ENCODE assay signal across 1 cellular context in the genomic region with DNA sequence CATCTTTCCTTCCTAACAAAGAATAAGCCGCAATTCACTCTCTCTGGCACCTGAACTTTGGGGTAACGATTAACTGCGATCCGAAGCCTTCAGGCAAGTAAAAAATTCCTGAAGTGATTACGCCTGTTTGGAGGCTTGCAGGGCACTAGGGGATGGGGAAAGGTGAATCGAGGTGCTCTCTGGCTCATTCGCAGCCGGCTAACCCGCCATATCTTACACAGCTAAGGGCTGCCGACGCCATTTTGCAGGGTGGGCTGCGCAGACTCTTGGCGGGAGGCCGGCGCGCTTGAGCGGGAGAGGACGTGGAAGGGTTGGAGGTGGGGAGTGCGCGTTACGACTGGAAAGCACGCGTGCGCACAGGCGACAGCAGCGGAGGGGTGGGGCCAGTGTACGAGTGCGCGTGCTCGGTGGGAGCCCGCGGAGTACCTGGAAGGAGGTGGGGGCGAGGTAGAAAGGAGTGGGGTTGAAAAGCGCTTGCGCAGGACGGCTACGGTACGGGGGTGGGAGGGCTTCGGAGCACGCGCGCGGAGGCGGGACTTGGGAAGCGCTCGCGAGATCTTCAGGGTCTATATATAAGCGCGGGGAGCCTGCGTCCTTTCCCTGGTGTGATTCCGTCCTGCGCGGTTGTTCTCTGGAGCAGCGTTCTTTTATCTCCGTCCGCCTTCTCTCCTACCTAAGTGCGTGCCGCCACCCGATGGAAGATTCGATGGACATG.
TF ChIP-seq lines count a peak whose summit lies in the region.

A gene with protein sequence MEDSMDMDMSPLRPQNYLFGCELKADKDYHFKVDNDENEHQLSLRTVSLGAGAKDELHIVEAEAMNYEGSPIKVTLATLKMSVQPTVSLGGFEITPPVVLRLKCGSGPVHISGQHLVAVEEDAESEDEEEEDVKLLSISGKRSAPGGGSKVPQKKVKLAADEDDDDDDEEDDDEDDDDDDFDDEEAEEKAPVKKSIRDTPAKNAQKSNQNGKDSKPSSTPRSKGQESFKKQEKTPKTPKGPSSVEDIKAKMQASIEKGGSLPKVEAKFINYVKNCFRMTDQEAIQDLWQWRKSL (plus strand): TSS at position 595 of the 715 bp plus-strand sequence. CDS start 100 bp downstream, at position 695.

TF ChIP-seq in K562, 482 proteins besides CTCF, POLR2A, EP300 and RAD21 (continued from another document and continues in another):
- TF ChIP-seq, protein P1, sequence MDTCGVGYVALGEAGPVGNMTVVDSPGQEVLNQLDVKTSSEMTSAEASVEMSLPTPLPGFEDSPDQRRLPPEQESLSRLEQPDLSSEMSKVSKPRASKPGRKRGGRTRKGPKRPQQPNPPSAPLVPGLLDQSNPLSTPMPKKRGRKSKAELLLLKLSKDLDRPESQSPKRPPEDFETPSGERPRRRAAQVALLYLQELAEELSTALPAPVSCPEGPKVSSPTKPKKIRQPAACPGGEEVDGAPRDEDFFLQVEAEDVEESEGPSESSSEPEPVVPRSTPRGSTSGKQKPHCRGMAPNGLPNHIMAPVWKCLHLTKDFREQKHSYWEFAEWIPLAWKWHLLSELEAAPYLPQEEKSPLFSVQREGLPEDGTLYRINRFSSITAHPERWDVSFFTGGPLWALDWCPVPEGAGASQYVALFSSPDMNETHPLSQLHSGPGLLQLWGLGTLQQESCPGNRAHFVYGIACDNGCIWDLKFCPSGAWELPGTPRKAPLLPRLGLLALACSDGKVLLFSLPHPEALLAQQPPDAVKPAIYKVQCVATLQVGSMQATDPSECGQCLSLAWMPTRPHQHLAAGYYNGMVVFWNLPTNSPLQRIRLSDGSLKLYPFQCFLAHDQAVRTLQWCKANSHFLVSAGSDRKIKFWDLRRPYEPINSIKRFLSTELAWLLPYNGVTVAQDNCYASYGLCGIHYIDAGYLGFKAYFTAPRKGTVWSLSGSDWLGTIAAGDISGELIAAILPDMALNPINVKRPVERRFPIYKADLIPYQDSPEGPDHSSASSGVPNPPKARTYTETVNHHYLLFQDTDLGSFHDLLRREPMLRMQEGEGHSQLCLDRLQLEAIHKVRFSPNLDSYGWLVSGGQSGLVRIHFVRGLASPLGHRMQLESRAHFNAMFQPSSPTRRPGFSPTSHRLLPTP (IDR thresholded peaks at IDR 0.05; ENCODE audit: borderline replicate concordance, extremely low read depth, insufficient read length): no peak
- TF ChIP-seq, protein P2, sequence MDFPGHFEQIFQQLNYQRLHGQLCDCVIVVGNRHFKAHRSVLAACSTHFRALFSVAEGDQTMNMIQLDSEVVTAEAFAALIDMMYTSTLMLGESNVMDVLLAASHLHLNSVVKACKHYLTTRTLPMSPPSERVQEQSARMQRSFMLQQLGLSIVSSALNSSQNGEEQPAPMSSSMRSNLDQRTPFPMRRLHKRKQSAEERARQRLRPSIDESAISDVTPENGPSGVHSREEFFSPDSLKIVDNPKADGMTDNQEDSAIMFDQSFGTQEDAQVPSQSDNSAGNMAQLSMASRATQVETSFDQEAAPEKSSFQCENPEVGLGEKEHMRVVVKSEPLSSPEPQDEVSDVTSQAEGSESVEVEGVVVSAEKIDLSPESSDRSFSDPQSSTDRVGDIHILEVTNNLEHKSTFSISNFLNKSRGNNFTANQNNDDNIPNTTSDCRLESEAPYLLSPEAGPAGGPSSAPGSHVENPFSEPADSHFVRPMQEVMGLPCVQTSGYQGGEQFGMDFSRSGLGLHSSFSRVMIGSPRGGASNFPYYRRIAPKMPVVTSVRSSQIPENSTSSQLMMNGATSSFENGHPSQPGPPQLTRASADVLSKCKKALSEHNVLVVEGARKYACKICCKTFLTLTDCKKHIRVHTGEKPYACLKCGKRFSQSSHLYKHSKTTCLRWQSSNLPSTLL (IDR thresholded peaks at IDR 0.05): no peak
- TF ChIP-seq MED1 (CRISPR knock-in tag; IDR thresholded peaks at IDR 0.05; ENCODE audit: borderline replicate concordance): no peak
- no peak for TF ChIP-seq CBFA2T3 (IDR thresholded peaks at IDR 0.05)
- TF ChIP-seq, protein P3, sequence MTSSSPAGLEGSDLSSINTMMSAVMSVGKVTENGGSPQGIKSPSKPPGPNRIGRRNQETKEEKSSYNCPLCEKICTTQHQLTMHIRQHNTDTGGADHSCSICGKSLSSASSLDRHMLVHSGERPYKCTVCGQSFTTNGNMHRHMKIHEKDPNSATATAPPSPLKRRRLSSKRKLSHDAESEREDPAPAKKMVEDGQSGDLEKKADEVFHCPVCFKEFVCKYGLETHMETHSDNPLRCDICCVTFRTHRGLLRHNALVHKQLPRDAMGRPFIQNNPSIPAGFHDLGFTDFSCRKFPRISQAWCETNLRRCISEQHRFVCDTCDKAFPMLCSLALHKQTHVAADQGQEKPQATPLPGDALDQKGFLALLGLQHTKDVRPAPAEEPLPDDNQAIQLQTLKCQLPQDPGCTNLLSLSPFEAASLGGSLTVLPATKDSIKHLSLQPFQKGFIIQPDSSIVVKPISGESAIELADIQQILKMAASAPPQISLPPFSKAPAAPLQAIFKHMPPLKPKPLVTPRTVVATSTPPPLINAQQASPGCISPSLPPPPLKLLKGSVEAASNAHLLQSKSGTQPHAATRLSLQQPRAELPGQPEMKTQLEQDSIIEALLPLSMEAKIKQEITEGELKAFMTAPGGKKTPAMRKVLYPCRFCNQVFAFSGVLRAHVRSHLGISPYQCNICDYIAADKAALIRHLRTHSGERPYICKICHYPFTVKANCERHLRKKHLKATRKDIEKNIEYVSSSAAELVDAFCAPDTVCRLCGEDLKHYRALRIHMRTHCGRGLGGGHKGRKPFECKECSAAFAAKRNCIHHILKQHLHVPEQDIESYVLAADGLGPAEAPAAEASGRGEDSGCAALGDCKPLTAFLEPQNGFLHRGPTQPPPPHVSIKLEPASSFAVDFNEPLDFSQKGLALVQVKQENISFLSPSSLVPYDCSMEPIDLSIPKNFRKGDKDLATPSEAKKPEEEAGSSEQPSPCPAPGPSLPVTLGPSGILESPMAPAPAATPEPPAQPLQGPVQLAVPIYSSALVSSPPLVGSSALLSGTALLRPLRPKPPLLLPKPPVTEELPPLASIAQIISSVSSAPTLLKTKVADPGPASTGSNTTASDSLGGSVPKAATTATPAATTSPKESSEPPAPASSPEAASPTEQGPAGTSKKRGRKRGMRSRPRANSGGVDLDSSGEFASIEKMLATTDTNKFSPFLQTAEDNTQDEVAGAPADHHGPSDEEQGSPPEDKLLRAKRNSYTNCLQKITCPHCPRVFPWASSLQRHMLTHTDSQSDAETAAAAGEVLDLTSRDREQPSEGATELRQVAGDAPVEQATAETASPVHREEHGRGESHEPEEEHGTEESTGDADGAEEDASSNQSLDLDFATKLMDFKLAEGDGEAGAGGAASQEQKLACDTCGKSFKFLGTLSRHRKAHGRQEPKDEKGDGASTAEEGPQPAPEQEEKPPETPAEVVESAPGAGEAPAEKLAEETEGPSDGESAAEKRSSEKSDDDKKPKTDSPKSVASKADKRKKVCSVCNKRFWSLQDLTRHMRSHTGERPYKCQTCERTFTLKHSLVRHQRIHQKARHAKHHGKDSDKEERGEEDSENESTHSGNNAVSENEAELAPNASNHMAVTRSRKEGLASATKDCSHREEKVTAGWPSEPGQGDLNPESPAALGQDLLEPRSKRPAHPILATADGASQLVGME (CRISPR knock-in tag; IDR thresholded peaks at IDR 0.05): 0 out of 2 replicates have a peak, but pooled peaks have one; percentile 18
- TF ChIP-seq, protein P4, sequence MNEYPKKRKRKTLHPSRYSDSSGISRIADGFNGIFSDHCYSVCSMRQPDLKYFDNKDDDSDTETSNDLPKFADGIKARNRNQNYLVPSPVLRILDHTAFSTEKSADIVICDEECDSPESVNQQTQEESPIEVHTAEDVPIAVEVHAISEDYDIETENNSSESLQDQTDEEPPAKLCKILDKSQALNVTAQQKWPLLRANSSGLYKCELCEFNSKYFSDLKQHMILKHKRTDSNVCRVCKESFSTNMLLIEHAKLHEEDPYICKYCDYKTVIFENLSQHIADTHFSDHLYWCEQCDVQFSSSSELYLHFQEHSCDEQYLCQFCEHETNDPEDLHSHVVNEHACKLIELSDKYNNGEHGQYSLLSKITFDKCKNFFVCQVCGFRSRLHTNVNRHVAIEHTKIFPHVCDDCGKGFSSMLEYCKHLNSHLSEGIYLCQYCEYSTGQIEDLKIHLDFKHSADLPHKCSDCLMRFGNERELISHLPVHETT (CRISPR knock-in tag; conservative IDR thresholded peaks at IDR 0.05 in 1 of 2, IDR thresholded peaks at IDR 0.05 in 1 of 2): 0 out of 4 replicates have a peak, but pooled peaks of 1 of the 2 experiments have one; percentile 29
- peak; percentile 17 for TF ChIP-seq FIP1L1 (IDR thresholded peaks at IDR 0.05; ENCODE audit: low read depth, low read length, poor library complexity, severe bottlenecking)
- TF ChIP-seq, protein P5, sequence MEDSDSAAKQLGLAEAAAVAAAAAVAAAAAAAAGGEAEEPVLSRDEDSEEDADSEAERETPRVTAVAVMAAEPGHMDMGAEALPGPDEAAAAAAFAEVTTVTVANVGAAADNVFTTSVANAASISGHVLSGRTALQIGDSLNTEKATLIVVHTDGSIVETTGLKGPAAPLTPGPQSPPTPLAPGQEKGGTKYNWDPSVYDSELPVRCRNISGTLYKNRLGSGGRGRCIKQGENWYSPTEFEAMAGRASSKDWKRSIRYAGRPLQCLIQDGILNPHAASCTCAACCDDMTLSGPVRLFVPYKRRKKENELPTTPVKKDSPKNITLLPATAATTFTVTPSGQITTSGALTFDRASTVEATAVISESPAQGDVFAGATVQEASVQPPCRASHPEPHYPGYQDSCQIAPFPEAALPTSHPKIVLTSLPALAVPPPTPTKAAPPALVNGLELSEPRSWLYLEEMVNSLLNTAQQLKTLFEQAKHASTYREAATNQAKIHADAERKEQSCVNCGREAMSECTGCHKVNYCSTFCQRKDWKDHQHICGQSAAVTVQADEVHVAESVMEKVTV (CRISPR knock-in tag; IDR thresholded peaks at IDR 0.05): no peak
- TF ChIP-seq, protein P6, sequence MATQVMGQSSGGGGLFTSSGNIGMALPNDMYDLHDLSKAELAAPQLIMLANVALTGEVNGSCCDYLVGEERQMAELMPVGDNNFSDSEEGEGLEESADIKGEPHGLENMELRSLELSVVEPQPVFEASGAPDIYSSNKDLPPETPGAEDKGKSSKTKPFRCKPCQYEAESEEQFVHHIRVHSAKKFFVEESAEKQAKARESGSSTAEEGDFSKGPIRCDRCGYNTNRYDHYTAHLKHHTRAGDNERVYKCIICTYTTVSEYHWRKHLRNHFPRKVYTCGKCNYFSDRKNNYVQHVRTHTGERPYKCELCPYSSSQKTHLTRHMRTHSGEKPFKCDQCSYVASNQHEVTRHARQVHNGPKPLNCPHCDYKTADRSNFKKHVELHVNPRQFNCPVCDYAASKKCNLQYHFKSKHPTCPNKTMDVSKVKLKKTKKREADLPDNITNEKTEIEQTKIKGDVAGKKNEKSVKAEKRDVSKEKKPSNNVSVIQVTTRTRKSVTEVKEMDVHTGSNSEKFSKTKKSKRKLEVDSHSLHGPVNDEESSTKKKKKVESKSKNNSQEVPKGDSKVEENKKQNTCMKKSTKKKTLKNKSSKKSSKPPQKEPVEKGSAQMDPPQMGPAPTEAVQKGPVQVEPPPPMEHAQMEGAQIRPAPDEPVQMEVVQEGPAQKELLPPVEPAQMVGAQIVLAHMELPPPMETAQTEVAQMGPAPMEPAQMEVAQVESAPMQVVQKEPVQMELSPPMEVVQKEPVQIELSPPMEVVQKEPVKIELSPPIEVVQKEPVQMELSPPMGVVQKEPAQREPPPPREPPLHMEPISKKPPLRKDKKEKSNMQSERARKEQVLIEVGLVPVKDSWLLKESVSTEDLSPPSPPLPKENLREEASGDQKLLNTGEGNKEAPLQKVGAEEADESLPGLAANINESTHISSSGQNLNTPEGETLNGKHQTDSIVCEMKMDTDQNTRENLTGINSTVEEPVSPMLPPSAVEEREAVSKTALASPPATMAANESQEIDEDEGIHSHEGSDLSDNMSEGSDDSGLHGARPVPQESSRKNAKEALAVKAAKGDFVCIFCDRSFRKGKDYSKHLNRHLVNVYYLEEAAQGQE (CRISPR knock-in tag; IDR thresholded peaks at IDR 0.05; ENCODE audit: low read depth): 0 out of 2 replicates have a peak, but pooled peaks have one; percentile 45
- no peak for TF ChIP-seq ARID2 (IDR thresholded peaks at IDR 0.05)
- no peak for TF ChIP-seq ZNF143 (CRISPR knock-in tag; IDR thresholded peaks at IDR 0.05)
- TF ChIP-seq ZNF431 (CRISPR knock-in tag; IDR thresholded peaks at IDR 0.05): peak; percentile 86
- TF ChIP-seq SMAD1 (IDR thresholded peaks at IDR 0.05; ENCODE audit: low read depth, low read length, partially characterized antibody): peak; percentile 93
- no peak for TF ChIP-seq STAT5A (IDR thresholded peaks at IDR 0.05; ENCODE audit: borderline replicate concordance, low read length)
- no peak for TF ChIP-seq ZNF217 (CRISPR knock-in tag; IDR thresholded peaks at IDR 0.05)
- TF ChIP-seq BRD4 (IDR thresholded peaks at IDR 0.05): peak; percentile 78; the same call in 1 of the 2 replicates
- TF ChIP-seq ZNF212 (CRISPR knock-in tag; IDR thresholded peaks at IDR 0.05): no peak
- TF ChIP-seq PRPF4 (IDR thresholded peaks at IDR 0.05; ENCODE audit: insufficient read depth, low read depth, low read length, poor library complexity, severe bottlenecking): no peak
- no peak for TF ChIP-seq ZFP1 (CRISPR knock-in tag; IDR thresholded peaks at IDR 0.05)
- TF ChIP-seq, protein P7, sequence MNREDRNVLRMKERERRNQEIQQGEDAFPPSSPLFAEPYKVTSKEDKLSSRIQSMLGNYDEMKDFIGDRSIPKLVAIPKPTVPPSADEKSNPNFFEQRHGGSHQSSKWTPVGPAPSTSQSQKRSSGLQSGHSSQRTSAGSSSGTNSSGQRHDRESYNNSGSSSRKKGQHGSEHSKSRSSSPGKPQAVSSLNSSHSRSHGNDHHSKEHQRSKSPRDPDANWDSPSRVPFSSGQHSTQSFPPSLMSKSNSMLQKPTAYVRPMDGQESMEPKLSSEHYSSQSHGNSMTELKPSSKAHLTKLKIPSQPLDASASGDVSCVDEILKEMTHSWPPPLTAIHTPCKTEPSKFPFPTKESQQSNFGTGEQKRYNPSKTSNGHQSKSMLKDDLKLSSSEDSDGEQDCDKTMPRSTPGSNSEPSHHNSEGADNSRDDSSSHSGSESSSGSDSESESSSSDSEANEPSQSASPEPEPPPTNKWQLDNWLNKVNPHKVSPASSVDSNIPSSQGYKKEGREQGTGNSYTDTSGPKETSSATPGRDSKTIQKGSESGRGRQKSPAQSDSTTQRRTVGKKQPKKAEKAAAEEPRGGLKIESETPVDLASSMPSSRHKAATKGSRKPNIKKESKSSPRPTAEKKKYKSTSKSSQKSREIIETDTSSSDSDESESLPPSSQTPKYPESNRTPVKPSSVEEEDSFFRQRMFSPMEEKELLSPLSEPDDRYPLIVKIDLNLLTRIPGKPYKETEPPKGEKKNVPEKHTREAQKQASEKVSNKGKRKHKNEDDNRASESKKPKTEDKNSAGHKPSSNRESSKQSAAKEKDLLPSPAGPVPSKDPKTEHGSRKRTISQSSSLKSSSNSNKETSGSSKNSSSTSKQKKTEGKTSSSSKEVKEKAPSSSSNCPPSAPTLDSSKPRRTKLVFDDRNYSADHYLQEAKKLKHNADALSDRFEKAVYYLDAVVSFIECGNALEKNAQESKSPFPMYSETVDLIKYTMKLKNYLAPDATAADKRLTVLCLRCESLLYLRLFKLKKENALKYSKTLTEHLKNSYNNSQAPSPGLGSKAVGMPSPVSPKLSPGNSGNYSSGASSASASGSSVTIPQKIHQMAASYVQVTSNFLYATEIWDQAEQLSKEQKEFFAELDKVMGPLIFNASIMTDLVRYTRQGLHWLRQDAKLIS (CRISPR knock-in tag; IDR thresholded peaks at IDR 0.05): peak; percentile 56; the same call in 1 of the 2 replicates
- peak; percentile 90 for TF ChIP-seq MEIS2 (IDR thresholded peaks at IDR 0.05; ENCODE audit: partially characterized antibody)
- TF ChIP-seq, protein P8, sequence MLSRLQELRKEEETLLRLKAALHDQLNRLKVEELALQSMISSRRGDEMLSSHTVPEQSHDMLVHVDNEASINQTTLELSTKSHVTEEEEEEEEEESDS (CRISPR knock-in tag; IDR thresholded peaks at IDR 0.05): no peak
- no peak for TF ChIP-seq SRSF1 (IDR thresholded peaks at IDR 0.05; ENCODE audit: low read depth, low read length)
- no peak for TF ChIP-seq PHF20 (IDR thresholded peaks at IDR 0.05; ENCODE audit: partially characterized antibody)
- peak; percentile 48 for TF ChIP-seq NEUROD1 (IDR thresholded peaks at IDR 0.05; ENCODE audit: borderline replicate concordance, low read depth, low read length, partially characterized antibody)
- peak; percentile 76 to 79; a peak in 3 of 4 replicates for TF ChIP-seq FOXK2 (conservative IDR thresholded peaks at IDR 0.05 in 1 of 2, IDR thresholded peaks at IDR 0.05 in 1 of 2; ENCODE audit: low read depth in 2 of 2)
- TF ChIP-seq L3MBTL2 (IDR thresholded peaks at IDR 0.05): peak; percentile 83
